15 cellular contexts compared by ENCODE assay signal in the genomic region with DNA sequence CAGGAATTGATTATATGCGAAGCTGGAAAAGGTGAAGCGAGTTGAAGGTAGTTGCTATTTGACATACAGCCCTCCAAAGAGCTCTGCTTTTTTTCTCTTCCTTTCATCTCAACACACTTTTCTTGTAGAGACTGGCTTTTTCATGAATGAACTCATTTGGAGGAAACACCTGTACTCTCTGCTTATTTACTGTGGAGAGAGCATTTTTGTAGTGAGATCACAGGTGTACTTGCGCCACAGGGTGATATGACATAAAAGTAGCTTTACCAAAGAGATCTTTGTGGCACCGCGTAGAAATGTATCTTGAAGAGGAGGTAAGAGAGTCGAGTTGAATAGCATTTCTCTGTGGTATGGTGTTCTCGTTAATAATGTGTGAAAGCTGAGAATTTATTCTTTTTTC.
A peak's percentile ranks its signal among the peaks of the same experiment; 100 is the strongest.
DNase-seq lines count a peak whose midpoint lies in the region; ATAC-seq and FAIRE-seq lines count a peak whose summit lies in the region.
"Had no signal": no experiment of that assay in that cellular context is flagged by ENCODE, and none has a peak within 500 bp of the region (broad histone marks: within the 10 kb centered on the region; RNA-seq: fewer than 3 reads in every experiment).

No MANE protein-coding gene starts in this region.

- FAIRE-seq in RCC 7860 (lab: Jason Lieb, UNC) = no peak
- FAIRE-seq: G401.6, H1, HepG2, HTR-8/SVneo had no signal

- no peak overlapping the region for H3K4me3 Mint-ChIP-seq in stimulated activated naive CD8-positive, alpha-beta T cell treated with anti-CD3 and anti-CD28 coated beads, Interleukin-15, Interleukin-2, amounts not matched to agents 100 ng/mL and 50 ng/mL, for 24 hours
- no peak overlapping the region for H3K4me3 Mint-ChIP-seq in stimulated activated naive CD8-positive, alpha-beta T cell treated with anti-CD3 and anti-CD28 coated beads, Interleukin-15, amount 100 ng/mL, for 72 hours
- H3K4me3 Mint-ChIP-seq in activated T-helper 17 cell treated with anti-CD3 and anti-CD28 coated beads, Interleukin-2, amount 50 U/mL, for 72 hours = no peak overlapping the region
- H3K4me3 Mint-ChIP-seq in naive thymus-derived CD8-positive, alpha-beta T cell = no peak overlapping the region

- H3K27me3 Mint-ChIP-seq in stimulated activated naive CD8-positive, alpha-beta T cell treated with anti-CD3 and anti-CD28 coated beads, Interleukin-15, Interleukin-2, amounts not matched to agents 100 ng/mL and 50 ng/mL, for 24 hours = no peaks in the 10 kb centered on the region
- H3K27me3 Mint-ChIP-seq in stimulated activated naive CD8-positive, alpha-beta T cell treated with anti-CD3 and anti-CD28 coated beads, Interleukin-15, amount 100 ng/mL, for 72 hours = no peaks in the 10 kb centered on the region
- H3K27me3 Mint-ChIP-seq in activated T-helper 17 cell treated with anti-CD3 and anti-CD28 coated beads, Interleukin-2, amount 50 U/mL, for 72 hours = no peaks in the 10 kb centered on the region
- no peaks in the 10 kb centered on the region for H3K27me3 Mint-ChIP-seq in naive thymus-derived CD8-positive, alpha-beta T cell

- H3K36me3 Mint-ChIP-seq in stimulated activated naive CD8-positive, alpha-beta T cell treated with anti-CD3 and anti-CD28 coated beads, Interleukin-15, Interleukin-2, amounts not matched to agents 100 ng/mL and 50 ng/mL, for 24 hours (ENCODE audit: low read depth) = peaks cover 74% of the 10 kb centered on the region
- peaks cover 47% of the 10 kb centered on the region for H3K36me3 Mint-ChIP-seq in activated T-helper 17 cell treated with anti-CD3 and anti-CD28 coated beads, Interleukin-2, amount 50 U/mL, for 72 hours (ENCODE audit: low read depth)
- H3K36me3 Mint-ChIP-seq in naive thymus-derived CD8-positive, alpha-beta T cell = peaks cover 12 to 48% (median 36%) of the 10 kb centered on the region in 3 donors

- no peak for DNase-seq in stimulated activated naive CD8-positive, alpha-beta T cell treated with anti-CD3 and anti-CD28 coated beads, Interleukin-15, amount 100 ng/mL, for 72 hours
- DNase-seq in naive thymus-derived CD8-positive, alpha-beta T cell = peak in 4 of 10 donors; percentile 9 to 57 (median 26)
- DNase-seq in RCC 7860 (ENCODE audit: low spot score) = no peak
- no peak for DNase-seq in hippocampal formation (lab: John Stamatoyannopoulos, UW)
- DNase-seq: AML-193, Calu3, DMS 273 treated with DMSO at 0.1 percent for 48 hours, EL had no signal

- no peak for ATAC-seq in stimulated activated naive CD8-positive, alpha-beta T cell treated with anti-CD3 and anti-CD28 coated beads, Interleukin-15, amount 100 ng/mL, for 72 hours
- ATAC-seq in activated T-helper 17 cell treated with anti-CD3 and anti-CD28 coated beads, Interleukin-2, amount 50 U/mL, for 72 hours (replicated peaks) = no peak
- ATAC-seq in naive thymus-derived CD8-positive, alpha-beta T cell = peak in 1 of 2 donors; percentile 77
- no peak for ATAC-seq in HG03442 (IDR thresholded peaks at IDR 0.05; ENCODE audit: unreplicated experiment)
- ATAC-seq: HepG2 had no signal

- POLR2A ChIA-PET in naive thymus-derived CD8-positive, alpha-beta T cell (lab: Charles Lee) = interaction anchor here (0.6 kb wide), 1 partner anchor 186 kb away, joined by 3 read pairs; no protein-coding TSS in a partner anchor

- H3K9me3 Mint-ChIP-seq in stimulated activated naive CD8-positive, alpha-beta T cell treated with anti-CD3 and anti-CD28 coated beads, Interleukin-15, Interleukin-2, amounts not matched to agents 100 ng/mL and 50 ng/mL, for 24 hours = no peaks in the 10 kb centered on the region
- no peaks in the 10 kb centered on the region for H3K9me3 Mint-ChIP-seq in stimulated activated naive CD8-positive, alpha-beta T cell treated with anti-CD3 and anti-CD28 coated beads, Interleukin-15, amount 100 ng/mL, for 72 hours
- H3K9me3 Mint-ChIP-seq in activated T-helper 17 cell treated with anti-CD3 and anti-CD28 coated beads, Interleukin-2, amount 50 U/mL, for 72 hours = no peaks in the 10 kb centered on the region
- H3K9me3 Mint-ChIP-seq in naive thymus-derived CD8-positive, alpha-beta T cell = no peaks in the 10 kb centered on the region

- peaks cover 65% of the 10 kb centered on the region for H3K4me1 Mint-ChIP-seq in stimulated activated naive CD8-positive, alpha-beta T cell treated with anti-CD3 and anti-CD28 coated beads, Interleukin-15, Interleukin-2, amounts not matched to agents 100 ng/mL and 50 ng/mL, for 24 hours (ENCODE audit: low read depth)
- peaks cover 84% of the 10 kb centered on the region for H3K4me1 Mint-ChIP-seq in stimulated activated naive CD8-positive, alpha-beta T cell treated with anti-CD3 and anti-CD28 coated beads, Interleukin-15, amount 100 ng/mL, for 72 hours
- peaks cover 24% of the 10 kb centered on the region for H3K4me1 Mint-ChIP-seq in activated T-helper 17 cell treated with anti-CD3 and anti-CD28 coated beads, Interleukin-2, amount 50 U/mL, for 72 hours
- H3K4me1 Mint-ChIP-seq in naive thymus-derived CD8-positive, alpha-beta T cell = peaks cover 20 to 51% (median 35%) of the 10 kb centered on the region in 4 donors

- H3K27ac Mint-ChIP-seq in stimulated activated naive CD8-positive, alpha-beta T cell treated with anti-CD3 and anti-CD28 coated beads, Interleukin-15, Interleukin-2, amounts not matched to agents 100 ng/mL and 50 ng/mL, for 24 hours = peak overlapping the region; percentile 72
- no peak overlapping the region for H3K27ac Mint-ChIP-seq in stimulated activated naive CD8-positive, alpha-beta T cell treated with anti-CD3 and anti-CD28 coated beads, Interleukin-15, amount 100 ng/mL, for 72 hours
- peak overlapping the region; percentile 24 for H3K27ac Mint-ChIP-seq in activated T-helper 17 cell treated with anti-CD3 and anti-CD28 coated beads, Interleukin-2, amount 50 U/mL, for 72 hours
- H3K27ac Mint-ChIP-seq in naive thymus-derived CD8-positive, alpha-beta T cell = peak overlapping the region in 8 of 10 donors; percentile 0 to 84 (median 32)

Comparison
In these comparisons a context has a peak if more than half of its experiments do, and no peak if none do; other contexts are left out.
1. H3K27ac Mint-ChIP-seq: peak in stimulated activated naive CD8-positive, alpha-beta T cell treated with anti-CD3 and anti-CD28 coated beads, Interleukin-15, Interleukin-2, amounts not matched to agents 100 ng/mL and 50 ng/mL, for 24 hours (single experiment), activated T-helper 17 cell treated with anti-CD3 and anti-CD28 coated beads, Interleukin-2, amount 50 U/mL, for 72 hours (single experiment) and naive thymus-derived CD8-positive, alpha-beta T cell (8 of 10); none in stimulated activated naive CD8-positive, alpha-beta T cell treated with anti-CD3 and anti-CD28 coated beads, Interleukin-15, amount 100 ng/mL, for 72 hours (0 of 2).